In the genomic region with DNA sequence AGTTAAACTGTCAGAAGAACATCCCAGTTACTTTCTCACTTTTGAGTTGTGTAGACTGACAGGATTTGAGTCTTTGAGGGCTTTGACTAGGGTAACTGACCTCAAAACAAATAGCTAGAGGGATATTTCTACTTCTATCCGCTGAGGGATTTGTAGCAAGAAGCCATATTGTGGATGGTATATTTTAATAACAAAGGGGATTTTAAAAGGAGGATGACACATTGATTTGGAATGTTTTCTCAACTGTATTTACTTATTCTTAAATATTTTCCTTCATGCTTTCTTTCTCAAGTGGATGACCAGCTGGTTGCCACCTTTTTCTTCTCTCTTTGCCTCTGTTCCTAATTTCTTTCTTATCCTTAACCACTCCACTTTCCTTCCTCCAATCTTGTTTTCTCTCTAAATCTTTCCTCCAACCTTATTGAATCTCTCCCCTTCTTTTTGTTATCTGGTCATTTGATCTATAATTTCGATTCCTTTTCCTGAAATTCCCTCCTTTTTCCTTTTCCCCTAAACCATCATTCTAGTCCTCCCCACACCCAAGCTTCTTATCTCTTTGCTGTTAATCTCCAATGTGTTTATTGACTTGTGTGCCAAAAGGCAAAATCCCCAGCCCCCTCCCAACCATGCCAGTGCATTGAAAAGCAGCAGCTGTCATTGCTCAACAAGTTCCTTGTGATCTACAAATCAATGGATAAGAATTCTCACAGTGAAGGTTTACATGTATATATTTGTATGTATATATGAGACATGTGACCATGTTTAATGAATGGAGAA, we compare ENCODE assay signal across 1 cellular context.
TF ChIP-seq lines count a peak whose summit lies in the region.

No MANE protein-coding gene starts in this region.

TF ChIP-seq in HCT116, 20 proteins besides CTCF, POLR2A, EP300 and RAD21:
- TF ChIP-seq, protein P1, sequence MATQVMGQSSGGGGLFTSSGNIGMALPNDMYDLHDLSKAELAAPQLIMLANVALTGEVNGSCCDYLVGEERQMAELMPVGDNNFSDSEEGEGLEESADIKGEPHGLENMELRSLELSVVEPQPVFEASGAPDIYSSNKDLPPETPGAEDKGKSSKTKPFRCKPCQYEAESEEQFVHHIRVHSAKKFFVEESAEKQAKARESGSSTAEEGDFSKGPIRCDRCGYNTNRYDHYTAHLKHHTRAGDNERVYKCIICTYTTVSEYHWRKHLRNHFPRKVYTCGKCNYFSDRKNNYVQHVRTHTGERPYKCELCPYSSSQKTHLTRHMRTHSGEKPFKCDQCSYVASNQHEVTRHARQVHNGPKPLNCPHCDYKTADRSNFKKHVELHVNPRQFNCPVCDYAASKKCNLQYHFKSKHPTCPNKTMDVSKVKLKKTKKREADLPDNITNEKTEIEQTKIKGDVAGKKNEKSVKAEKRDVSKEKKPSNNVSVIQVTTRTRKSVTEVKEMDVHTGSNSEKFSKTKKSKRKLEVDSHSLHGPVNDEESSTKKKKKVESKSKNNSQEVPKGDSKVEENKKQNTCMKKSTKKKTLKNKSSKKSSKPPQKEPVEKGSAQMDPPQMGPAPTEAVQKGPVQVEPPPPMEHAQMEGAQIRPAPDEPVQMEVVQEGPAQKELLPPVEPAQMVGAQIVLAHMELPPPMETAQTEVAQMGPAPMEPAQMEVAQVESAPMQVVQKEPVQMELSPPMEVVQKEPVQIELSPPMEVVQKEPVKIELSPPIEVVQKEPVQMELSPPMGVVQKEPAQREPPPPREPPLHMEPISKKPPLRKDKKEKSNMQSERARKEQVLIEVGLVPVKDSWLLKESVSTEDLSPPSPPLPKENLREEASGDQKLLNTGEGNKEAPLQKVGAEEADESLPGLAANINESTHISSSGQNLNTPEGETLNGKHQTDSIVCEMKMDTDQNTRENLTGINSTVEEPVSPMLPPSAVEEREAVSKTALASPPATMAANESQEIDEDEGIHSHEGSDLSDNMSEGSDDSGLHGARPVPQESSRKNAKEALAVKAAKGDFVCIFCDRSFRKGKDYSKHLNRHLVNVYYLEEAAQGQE (IDR thresholded peaks at IDR 0.05; ENCODE audit: low read depth) = no peak
- no peak for TF ChIP-seq CEBPB (IDR thresholded peaks at IDR 0.05; ENCODE audit: low read depth)
- TF ChIP-seq, protein P2, sequence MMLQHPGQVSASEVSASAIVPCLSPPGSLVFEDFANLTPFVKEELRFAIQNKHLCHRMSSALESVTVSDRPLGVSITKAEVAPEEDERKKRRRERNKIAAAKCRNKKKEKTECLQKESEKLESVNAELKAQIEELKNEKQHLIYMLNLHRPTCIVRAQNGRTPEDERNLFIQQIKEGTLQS (IDR thresholded peaks at IDR 0.05) = no peak
- TF ChIP-seq FOSL1 (IDR thresholded peaks at IDR 0.05; ENCODE audit: low read depth) = no peak
- no peak for TF ChIP-seq JUND (IDR thresholded peaks at IDR 0.05)
- TF ChIP-seq EZH2 (IDR thresholded peaks at IDR 0.05) = no peak
- no peak for TF ChIP-seq TCF7L2 (IDR thresholded peaks at IDR 0.05; ENCODE audit: borderline replicate concordance, extremely low read depth, insufficient read depth, insufficient read length)
- TF ChIP-seq, protein P3, sequence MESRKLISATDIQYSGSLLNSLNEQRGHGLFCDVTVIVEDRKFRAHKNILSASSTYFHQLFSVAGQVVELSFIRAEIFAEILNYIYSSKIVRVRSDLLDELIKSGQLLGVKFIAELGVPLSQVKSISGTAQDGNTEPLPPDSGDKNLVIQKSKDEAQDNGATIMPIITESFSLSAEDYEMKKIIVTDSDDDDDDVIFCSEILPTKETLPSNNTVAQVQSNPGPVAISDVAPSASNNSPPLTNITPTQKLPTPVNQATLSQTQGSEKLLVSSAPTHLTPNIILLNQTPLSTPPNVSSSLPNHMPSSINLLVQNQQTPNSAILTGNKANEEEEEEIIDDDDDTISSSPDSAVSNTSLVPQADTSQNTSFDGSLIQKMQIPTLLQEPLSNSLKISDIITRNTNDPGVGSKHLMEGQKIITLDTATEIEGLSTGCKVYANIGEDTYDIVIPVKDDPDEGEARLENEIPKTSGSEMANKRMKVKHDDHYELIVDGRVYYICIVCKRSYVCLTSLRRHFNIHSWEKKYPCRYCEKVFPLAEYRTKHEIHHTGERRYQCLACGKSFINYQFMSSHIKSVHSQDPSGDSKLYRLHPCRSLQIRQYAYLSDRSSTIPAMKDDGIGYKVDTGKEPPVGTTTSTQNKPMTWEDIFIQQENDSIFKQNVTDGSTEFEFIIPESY (IDR thresholded peaks at IDR 0.05; ENCODE audit: extremely low read depth, insufficient replicate concordance, low read length) = no peak
- TF ChIP-seq SRF (IDR thresholded peaks at IDR 0.05; ENCODE audit: low read depth) = no peak
- no peak for TF ChIP-seq ZFX (IDR thresholded peaks at IDR 0.05)
- TF ChIP-seq SIN3A (IDR thresholded peaks at IDR 0.05; ENCODE audit: low read depth) = no peak
- TF ChIP-seq EGR1 (IDR thresholded peaks at IDR 0.05; ENCODE audit: low read depth) = no peak
